In genomic region chr18:34548120-34548972, GRCh38 we compare ENCODE assay signal across 25 cellular contexts.
"Had no signal": no experiment of that assay in that cellular context is flagged by ENCODE, and none has a peak within 500 bp of the region (broad histone marks: within the 10 kb centered on the region; RNA-seq: fewer than 3 reads in every experiment).

No MANE protein-coding gene starts in this region.

- FAIRE-seq: colon, endometrium had no signal

- H3K4me1 ChIP-seq: left lung, prostate gland, upper lobe of left lung had no signal

- H3K27me3 ChIP-seq: brain microvascular endothelial cell, left lung, upper lobe of left lung had no signal

- DNase-seq: activated CD4-positive, alpha-beta memory T cell treated with anti-CD3 and anti-CD28 coated beads, Interleukin-2, amount 10 ng/mL, durations not matched to agents 7 days and 5 days; activated CD4-positive, alpha-beta T cell treated with anti-CD3 and anti-CD28 coated beads for 48 hours; activated CD4-positive, CD25-positive, alpha-beta regulatory T cell; activated CD8-positive, alpha-beta memory T cell treated with anti-CD3 and anti-CD28 coated beads, Interleukin-2, amount 10 ng/mL, durations not matched to agents 7 days and 5 days; activated naive CD4-positive, alpha-beta T cell treated with anti-CD3 and anti-CD28 coated beads for 36 hours; brain microvascular endothelial cell; central memory CD4-positive, alpha-beta T cell; erythroblast; foreskin melanocyte; glutamatergic neuron; hippocampal formation; islet precursor cell; left lung; mucosa of descending colon; naive B cell; right cardiac atrium; stimulated activated CD4-positive, alpha-beta T cell treated with anti-CD3 and anti-CD28 coated beads, Interleukin-15, amount 100 ng/mL, for 24 hours; stimulated activated CD4-positive, alpha-beta T cell treated with anti-CD3 and anti-CD28 coated beads, Interleukin-4, amount 100 ng/mL, for 24 hours; T-cell; upper lobe of left lung had no signal

- H3K9me3 ChIP-seq: left lung, mucosa of descending colon, prostate gland, thoracic aorta, upper lobe of left lung had no signal

- H3K4me3 ChIP-seq: left lung, mucosa of descending colon, prostate gland, skin epidermis, thoracic aorta, upper lobe of left lung had no signal

- H3K36me3 ChIP-seq: brain microvascular endothelial cell, left lung, prostate gland, thoracic aorta, upper lobe of left lung had no signal

- H3K27ac ChIP-seq: brain microvascular endothelial cell, left lung, prostate gland, skin epidermis, thoracic aorta, upper lobe of left lung had no signal
